In genomic region chr1:2392071-2392442, GRCh38 we compare ENCODE assay signal across 8 cellular contexts. TPM values are rescaled to one million over a fixed set of nuclear protein-coding genes. Genes with fewer than 3 reads are reported as not detected.
DNase-seq lines count a peak whose midpoint lies in the region; ATAC-seq, FAIRE-seq and TF ChIP-seq lines count a peak whose summit lies in the region.

No MANE protein-coding gene starts in this region.

- H4K20me1 ChIP-seq in BLaER1 treated with 17β-estradiol and CSF1 and Interleukin-3, amounts not matched to agents 10 nM and 100 nM: peaks cover 32 to 57% (median 46%) of the 10 kb centered on the region in 11 experiments; a peak in 21 of 22 replicates

- peaks cover 59 to 80% (median 68%) of the 10 kb centered on the region in 10 experiments for H3K4me1 ChIP-seq in BLaER1 treated with 17β-estradiol and CSF1 and Interleukin-3, amounts not matched to agents 10 nM and 100 nM
- H3K4me1 ChIP-seq in mucosa of rectum (ENCODE audit: control insufficient read depth in 2 of 2, insufficient read depth in 2 of 2, low read length in 2 of 2) (peaks cover 17 to 30% of the 10 kb centered on the region in 2 donors), foreskin keratinocyte (no peaks in the 10 kb centered on the region)

- peak overlapping the region; percentile 73 to 93 (median 85); a peak in 21 of 22 replicates for H3K27ac ChIP-seq in BLaER1 treated with 17β-estradiol and CSF1 and Interleukin-3, amounts not matched to agents 10 nM and 100 nM
- H3K27ac ChIP-seq in mucosa of rectum (ENCODE audit: low read depth in 2 of 2, low read length in 2 of 2): peak overlapping the region; percentile 84 to 86
- no peak overlapping the region for H3K27ac ChIP-seq in foreskin keratinocyte

- TF ChIP-seq CTCF in bronchial epithelial cell (IDR thresholded peaks at IDR 0.05; ENCODE audit: insufficient read depth, low read length, severe bottlenecking) (no peak), foreskin keratinocyte (conservative IDR thresholded peaks at IDR 0.05) (no peak)

- peaks cover 36 to 45% (median 42%) of the 10 kb centered on the region in 11 experiments for H3K36me3 ChIP-seq in BLaER1 treated with 17β-estradiol and CSF1 and Interleukin-3, amounts not matched to agents 10 nM and 100 nM
- peaks cover 19% of the 10 kb centered on the region for H3K36me3 ChIP-seq in bronchial epithelial cell (ENCODE audit: control insufficient read depth, insufficient read depth, low read length)
- H3K36me3 ChIP-seq in mucosa of rectum (ENCODE audit: control insufficient read depth in 2 of 2, insufficient read depth in 2 of 2, low read length in 2 of 2): peaks cover 12 to 31% of the 10 kb centered on the region in 2 donors

- H3K4me3 ChIP-seq in BLaER1 treated with 17β-estradiol and CSF1 and Interleukin-3, amounts not matched to agents 10 nM and 100 nM: peak overlapping the region; percentile 72 to 99 (median 94)
- H3K4me3 ChIP-seq in bronchial epithelial cell (ENCODE audit: low read depth, low read length) (peak overlapping the region; percentile 77), mucosa of rectum (ENCODE audit: low read length in 2 of 2) (peak overlapping the region; percentile 62 to 86)

- no peaks in the 10 kb centered on the region for H3K9me3 ChIP-seq in BLaER1 treated with 17β-estradiol and CSF1 and Interleukin-3, amounts not matched to agents 10 nM and 100 nM (replicated peaks in 1 of 11)
- no peaks in the 10 kb centered on the region for H3K9me3 ChIP-seq in mucosa of rectum (ENCODE audit: control insufficient read depth in 2 of 2, low read length in 2 of 2)

- DNase-seq in bronchial epithelial cell (ENCODE audit: low read depth) (no peak), foreskin keratinocyte (no peak), mesenteric fat pad (ENCODE audit: low spot score) (no peak)
- no peak for DNase-seq in NK-92 treated with Interleukin-12 subunit alpha and Interleukin-12 subunit beta, amount 100 ng/mL, for 24 hours (lab: John Stamatoyannopoulos, UW)

- H3K4me2 ChIP-seq in BLaER1 treated with 17β-estradiol and CSF1 and Interleukin-3, amounts not matched to agents 10 nM and 100 nM: peak overlapping the region; percentile 86 to 100 (median 97)

- H3K27me3 ChIP-seq in BLaER1 treated with 17β-estradiol and CSF1 and Interleukin-3, amounts not matched to agents 10 nM and 100 nM: no peaks in the 10 kb centered on the region
- H3K27me3 ChIP-seq in bronchial epithelial cell (ENCODE audit: control insufficient read depth, insufficient read depth, low read length): no peaks in the 10 kb centered on the region
- H3K27me3 ChIP-seq in mucosa of rectum (ENCODE audit: control insufficient read depth in 2 of 2, insufficient read depth in 2 of 2, low read length in 2 of 2): no peaks in the 10 kb centered on the region
- no peaks in the 10 kb centered on the region for H3K27me3 ChIP-seq in foreskin keratinocyte

- peak overlapping the region; percentile 84 to 95 (median 88) for H3K9ac ChIP-seq in BLaER1 treated with 17β-estradiol and CSF1 and Interleukin-3, amounts not matched to agents 10 nM and 100 nM
- H3K9ac ChIP-seq in mucosa of rectum (ENCODE audit: low read depth in 1 of 2, low read length in 2 of 2): peak overlapping the region; percentile 78 to 80

- ATAC-seq in HG03039 (IDR thresholded peaks at IDR 0.05; ENCODE audit: unreplicated experiment): peak; percentile 19
- ATAC-seq in activated CD4-positive, CD25-positive, alpha-beta regulatory T cell treated with anti-CD3 and anti-CD28 coated beads, Interleukin-2, amount 50 U/mL, for 24 hours: no peak
- ATAC-seq in foreskin keratinocyte: no peak

- no peak for FAIRE-seq in bronchial epithelial cell (lab: Jason Lieb, UNC)

RNA-seq across cellular contexts. Expression of gene RER1, which starts 0.4 kb away (rescaled TPM):
- 94.8 and 104 TPM in 2 replicates for total RNA-seq in bronchial epithelial cell
- total RNA-seq in foreskin keratinocyte: 140 and 161 TPM in 2 replicates
- 205 and 223 TPM in 2 replicates for polyA plus RNA-seq in foreskin keratinocyte
- total RNA-seq in mesenteric fat pad: 157 TPM

RNA-seq across cellular contexts. Expression of gene MORN1, which starts 0.7 kb away (rescaled TPM):
- 5.5 and 10.6 TPM in 2 replicates for total RNA-seq in bronchial epithelial cell
- 5.3 and 5.9 TPM in 2 replicates for total RNA-seq in foreskin keratinocyte
- 2.1 and 2.2 TPM in 2 replicates for polyA plus RNA-seq in foreskin keratinocyte
- 4.4 TPM for total RNA-seq in mesenteric fat pad

RNA-seq across cellular contexts. Expression of gene PEX10, which starts 20.3 kb away (rescaled TPM):
- 30.0 and 35.7 TPM in 2 replicates for total RNA-seq in bronchial epithelial cell
- 28.5 and 31.1 TPM in 2 replicates for total RNA-seq in foreskin keratinocyte
- 27.1 and 27.7 TPM in 2 replicates for polyA plus RNA-seq in foreskin keratinocyte
- 23.9 TPM for total RNA-seq in mesenteric fat pad
